In genomic region chr1:204350857-204351573, GRCh38 we compare ENCODE assay signal across 1 cellular context.
A peak's percentile ranks its signal among the peaks of the same experiment; 100 is the strongest.
TF ChIP-seq lines count a peak whose summit lies in the region.

No MANE protein-coding gene starts in this region.

TF ChIP-seq in H1, 55 proteins besides CTCF, POLR2A, EP300 and RAD21 (continued from another document):
- 0 out of 2 replicates have a peak, but pooled peaks have one; percentile 14 for TF ChIP-seq JUND (IDR thresholded peaks at IDR 0.05; ENCODE audit: low read length)
- no peak for TF ChIP-seq SP4 (IDR thresholded peaks at IDR 0.05; ENCODE audit: low read length)
- peak; percentile 88 for TF ChIP-seq SAP30 (IDR thresholded peaks at IDR 0.05; ENCODE audit: insufficient read depth, insufficient replicate concordance, low read length)
- no peak for TF ChIP-seq POLR2AphosphoS5 (IDR thresholded peaks at IDR 0.05; ENCODE audit: low read depth, low read length)
- TF ChIP-seq HDAC2 (IDR thresholded peaks at IDR 0.05; ENCODE audit: borderline replicate concordance in 1 of 2, low read depth in 2 of 2, low read length in 2 of 2): peak in 1 of 2 experiments; percentile 83; a peak in 1 of 4 replicates
- peak; percentile 99 to 100 for TF ChIP-seq SIN3A (conservative IDR thresholded peaks at IDR 0.05 in 1 of 2, IDR thresholded peaks at IDR 0.05 in 1 of 2; ENCODE audit: low read depth in 1 of 2, low read length in 2 of 2)
